In the genomic region with DNA sequence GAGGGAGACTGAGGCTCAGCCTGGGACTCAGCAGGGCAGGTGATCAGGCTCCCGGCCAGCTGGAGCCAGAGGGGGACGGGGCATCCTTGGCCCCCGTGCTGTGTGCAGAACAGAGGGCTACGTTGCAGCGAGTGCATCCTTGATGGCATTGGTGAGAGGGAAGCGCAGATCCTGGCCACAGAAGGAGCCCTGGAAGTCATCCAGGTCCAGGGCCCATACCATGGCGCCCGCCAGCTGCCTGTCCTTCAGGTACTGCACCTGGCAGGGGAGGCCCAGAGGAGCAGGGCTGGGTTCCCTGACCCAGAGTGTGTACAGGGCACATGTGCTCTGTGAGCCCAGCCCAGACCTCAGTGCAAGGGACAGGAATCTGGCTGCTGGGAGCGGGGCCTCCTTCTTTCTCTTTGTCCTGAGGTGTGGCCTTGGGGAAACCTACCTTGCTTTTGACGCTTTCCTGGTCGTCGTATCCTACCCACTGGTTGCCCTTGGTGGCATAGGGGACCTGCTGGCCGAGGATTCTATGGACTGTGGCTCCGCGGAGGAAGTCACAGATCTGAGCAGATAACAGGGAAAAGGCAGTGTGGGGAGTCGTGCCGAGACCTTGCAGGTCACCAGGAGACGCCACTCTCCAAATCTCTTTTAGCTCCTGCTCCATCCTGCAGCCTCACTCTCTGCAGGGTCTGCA, we compare ENCODE assay signal across 1 cellular context.
TF ChIP-seq lines count a peak whose summit lies in the region.

No MANE protein-coding gene starts in this region.

TF ChIP-seq in IMR-90, 13 proteins besides CTCF, POLR2A, EP300 and RAD21:
- TF ChIP-seq SMC3 (IDR thresholded peaks at IDR 0.05; ENCODE audit: low read depth, low read length) (no peak), MAFK (IDR thresholded peaks at IDR 0.05; ENCODE audit: low read depth, low read length) (no peak), RCOR1 (IDR thresholded peaks at IDR 0.05; ENCODE audit: insufficient replicate concordance, low read length) (no peak), BHLHE40 (IDR thresholded peaks at IDR 0.05; ENCODE audit: low read depth, low read length) (no peak), FOS (IDR thresholded peaks at IDR 0.05; ENCODE audit: low read depth, low read length) (no peak), MXI1 (IDR thresholded peaks at IDR 0.05; ENCODE audit: borderline replicate concordance, low read depth, low read length) (no peak)
- TF ChIP-seq, protein P1, sequence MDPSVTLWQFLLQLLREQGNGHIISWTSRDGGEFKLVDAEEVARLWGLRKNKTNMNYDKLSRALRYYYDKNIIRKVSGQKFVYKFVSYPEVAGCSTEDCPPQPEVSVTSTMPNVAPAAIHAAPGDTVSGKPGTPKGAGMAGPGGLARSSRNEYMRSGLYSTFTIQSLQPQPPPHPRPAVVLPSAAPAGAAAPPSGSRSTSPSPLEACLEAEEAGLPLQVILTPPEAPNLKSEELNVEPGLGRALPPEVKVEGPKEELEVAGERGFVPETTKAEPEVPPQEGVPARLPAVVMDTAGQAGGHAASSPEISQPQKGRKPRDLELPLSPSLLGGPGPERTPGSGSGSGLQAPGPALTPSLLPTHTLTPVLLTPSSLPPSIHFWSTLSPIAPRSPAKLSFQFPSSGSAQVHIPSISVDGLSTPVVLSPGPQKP (IDR thresholded peaks at IDR 0.05; ENCODE audit: borderline replicate concordance, low read depth, low read length): no peak
